In genomic region chr2:71190959-71191943, GRCh38 we compare ENCODE assay signal across 11 cellular contexts. TPM values are rescaled to one million over a fixed set of nuclear protein-coding genes. Genes with fewer than 3 reads are reported as not detected.
A peak's percentile ranks its signal among the peaks of the same experiment; 100 is the strongest.
DNase-seq lines count a peak whose midpoint lies in the region; ATAC-seq and TF ChIP-seq lines count a peak whose summit lies in the region.
"Had no signal": no experiment of that assay in that cellular context is flagged by ENCODE, and none has a peak within 500 bp of the region (broad histone marks: within the 10 kb centered on the region; RNA-seq: fewer than 3 reads in every experiment).

No MANE protein-coding gene starts in this region.

- H3K36me3 Mint-ChIP-seq in Caco-2 (ENCODE audit: insufficient read depth, unreplicated experiment) (no peaks in the 10 kb centered on the region), T-helper 17 cell (ENCODE audit: low read depth) (no peaks in the 10 kb centered on the region)
- H3K36me3 Mint-ChIP-seq: stimulated activated effector memory CD8-positive, alpha-beta T cell treated with anti-CD3 and anti-CD28 coated beads, Interleukin-12 subunit alpha, Interleukin-12 subunit beta, amount 100 ng/mL, for 72 hours had no signal

- H3K27me3 ChIP-seq in Caco-2 (replicated peaks; ENCODE audit: control insufficient read depth, insufficient read depth, low read length) (no peaks in the 10 kb centered on the region), liver (ENCODE audit: control insufficient read depth in 4 of 4, insufficient read depth in 4 of 4, low read length in 3 of 4) (no peaks in the 10 kb centered on the region), upper lobe of left lung (no peaks in the 10 kb centered on the region)

- H3K27ac Mint-ChIP-seq in Caco-2 (ENCODE audit: unreplicated experiment) (no peak overlapping the region), T-helper 17 cell (no peak overlapping the region)
- H3K27ac Mint-ChIP-seq: memory B cell; stimulated activated effector memory CD8-positive, alpha-beta T cell treated with anti-CD3 and anti-CD28 coated beads, Interleukin-12 subunit alpha, Interleukin-12 subunit beta, amount 100 ng/mL, for 72 hours had no signal

- BruUV-seq in Caco-2 (replicated peaks; lab: Mats Ljungman, UMichigan), result no TSS peak

- H3K9ac ChIP-seq in liver (ENCODE audit: low read depth in 1 of 2, low read length in 2 of 2), result no peak overlapping the region

- intact Hi-C loops in Caco-2 (cut with micrococcal nuclease; ENCODE audit: unreplicated experiment), result loop anchor here (1.0 kb wide), 2 partner anchors 34 to 91 kb away; no protein-coding TSS in a partner anchor

- H3K27me3 Mint-ChIP-seq in Caco-2 (ENCODE audit: insufficient read depth, unreplicated experiment) (no peaks in the 10 kb centered on the region), T-helper 17 cell (no peaks in the 10 kb centered on the region)
- H3K27me3 Mint-ChIP-seq: memory B cell had no signal

- CTCF ChIA-PET in Caco-2 (lab: Charles Lee), result interaction anchor here (0.7 to 1.2 kb wide), 3 partner anchors 34 to 91 kb away, joined by 3 to 7 read pairs (median 4); partner anchors contain the start of gene PAIP2B

- TF ChIP-seq POLR2A in upper lobe of left lung (IDR thresholded peaks at IDR 0.05), result no peak

- no peak for TF ChIP-seq EP300 in upper lobe of left lung (IDR thresholded peaks at IDR 0.05)

- no peak overlapping the region for H3K27ac ChIP-seq in liver (ENCODE audit: low read depth in 1 of 2, low read length in 2 of 2)
- no peak overlapping the region for H3K27ac ChIP-seq in upper lobe of left lung

- WGBS in liver, result 83% methylated on average over 6 of the region's 6 CpGs
- WGBS in upper lobe of left lung, 2 donors, result 81 to 83% methylated on average over 6 of the region's 6 CpGs

- H3K9me3 Mint-ChIP-seq in Caco-2 (ENCODE audit: unreplicated experiment), result peaks cover 18% of the 10 kb centered on the region

- ATAC-seq in T-helper 17 cell, result no peak
- no peak for ATAC-seq in HG02840 (IDR thresholded peaks at IDR 0.05; ENCODE audit: low FRiP score, unreplicated experiment)
- no peak for ATAC-seq in upper lobe of left lung (ENCODE audit: low FRiP score in 2 of 2)
- ATAC-seq: stimulated activated effector memory CD8-positive, alpha-beta T cell treated with anti-CD3 and anti-CD28 coated beads, Interleukin-12 subunit alpha, Interleukin-12 subunit beta, amount 100 ng/mL, for 72 hours had no signal

- TF ChIP-seq CTCF in Caco-2 (IDR thresholded peaks at IDR 0.05; ENCODE audit: insufficient read depth in 1 of 2, low read depth in 1 of 2, low read length in 1 of 2, severe bottlenecking in 1 of 2, unreplicated experiment in 1 of 2) (peak; percentile 25 to 44), astrocyte of the spinal cord (IDR thresholded peaks at IDR 0.05; ENCODE audit: low read depth, low read length) (peak; percentile 33), liver (IDR thresholded peaks at IDR 0.05; ENCODE audit: low read depth, low read length, missing input control) (peak; percentile 44), upper lobe of left lung (IDR thresholded peaks at IDR 0.05) (no peak)

- H3K9me3 ChIP-seq in Caco-2, result no peaks in the 10 kb centered on the region
- no peaks in the 10 kb centered on the region for H3K9me3 ChIP-seq in liver (ENCODE audit: control insufficient read depth in 4 of 4, low read length in 3 of 4)
- H3K9me3 ChIP-seq in T-helper 17 cell (ENCODE audit: control insufficient read depth, low read length, poor library complexity, severe bottlenecking), result no peaks in the 10 kb centered on the region
- no peaks in the 10 kb centered on the region for H3K9me3 ChIP-seq in upper lobe of left lung

- POLR2A ChIA-PET in Caco-2 (lab: Charles Lee), result no interaction called here

- H3K4me3 ChIP-seq in Caco-2 (ENCODE audit: low read depth, low read length), result no peak overlapping the region
- no peak overlapping the region for H3K4me3 ChIP-seq in astrocyte of the spinal cord (ENCODE audit: low read depth, low read length)
- no peak overlapping the region for H3K4me3 ChIP-seq in liver (ENCODE audit: low read depth in 1 of 3, low read length in 3 of 3)
- no peak overlapping the region for H3K4me3 ChIP-seq in upper lobe of left lung

- H3K4me3 Mint-ChIP-seq in Caco-2 (ENCODE audit: unreplicated experiment) (no peak overlapping the region), T-helper 17 cell (no peak overlapping the region)
- H3K4me3 Mint-ChIP-seq: memory B cell; stimulated activated effector memory CD8-positive, alpha-beta T cell treated with anti-CD3 and anti-CD28 coated beads, Interleukin-12 subunit alpha, Interleukin-12 subunit beta, amount 100 ng/mL, for 72 hours had no signal

- H3K4me1 Mint-ChIP-seq in Caco-2 (ENCODE audit: low read depth, unreplicated experiment) (no peaks in the 10 kb centered on the region), T-helper 17 cell (no peaks in the 10 kb centered on the region)
- H3K4me1 Mint-ChIP-seq: memory B cell; stimulated activated effector memory CD8-positive, alpha-beta T cell treated with anti-CD3 and anti-CD28 coated beads, Interleukin-12 subunit alpha, Interleukin-12 subunit beta, amount 100 ng/mL, for 72 hours had no signal

- DNase-seq in Caco-2, result peak in 1 of 2 experiments; percentile 37
- peak; percentile 16 for DNase-seq in KBM-7
- peak; percentile 1 for DNase-seq in astrocyte of the spinal cord (ENCODE audit: low read depth, low spot score)
- DNase-seq in NK-92 (lab: John Stamatoyannopoulos, UW; ENCODE audit: unreplicated experiment), result no peak
- no peak for DNase-seq in T-helper 17 cell
- DNase-seq in upper lobe of left lung, result no peak
- DNase-seq: activated gamma-delta T cell had no signal

- peak; percentile 78 to 79 for TF ChIP-seq RAD21 in liver (IDR thresholded peaks at IDR 0.05)

- in situ Hi-C loops in KBM-7 (cut with MboI; ENCODE audit: low pct_unique_long_range_greater_than_20kb, low sequenced_read_pairs) (no loop called here), astrocyte of the spinal cord (cut with HindIII; ENCODE audit: low sequenced_read_pairs) (no loop called here)

- no peaks in the 10 kb centered on the region for H3K4me1 ChIP-seq in Caco-2
- H3K4me1 ChIP-seq in liver (ENCODE audit: control insufficient read depth in 4 of 4, insufficient read depth in 4 of 4, low read length in 3 of 4), result no peaks in the 10 kb centered on the region
- H3K4me1 ChIP-seq in upper lobe of left lung, result no peaks in the 10 kb centered on the region

- H3K36me3 ChIP-seq in Caco-2 (ENCODE audit: control insufficient read depth, insufficient read depth, low read length), result no peaks in the 10 kb centered on the region
- H3K36me3 ChIP-seq in liver (ENCODE audit: control insufficient read depth in 4 of 4, insufficient read depth in 3 of 4, low read depth in 1 of 4, low read length in 3 of 4), result peaks cover 0 to 12% (median 6%) of the 10 kb centered on the region in 4 donors
- no peaks in the 10 kb centered on the region for H3K36me3 ChIP-seq in upper lobe of left lung

TF ChIP-seq in liver, 16 proteins besides CTCF, POLR2A, EP300 and RAD21:
- TF ChIP-seq FOXA1 (IDR thresholded peaks at IDR 0.05) (no peak), GABPA (IDR thresholded peaks at IDR 0.05 in 1 of 2, conservative IDR thresholded peaks at IDR 0.05 in 1 of 2) (no peak), YY1 (IDR thresholded peaks at IDR 0.05) (no peak), HNF4G (IDR thresholded peaks at IDR 0.05) (no peak)
- TF ChIP-seq, protein P1, sequence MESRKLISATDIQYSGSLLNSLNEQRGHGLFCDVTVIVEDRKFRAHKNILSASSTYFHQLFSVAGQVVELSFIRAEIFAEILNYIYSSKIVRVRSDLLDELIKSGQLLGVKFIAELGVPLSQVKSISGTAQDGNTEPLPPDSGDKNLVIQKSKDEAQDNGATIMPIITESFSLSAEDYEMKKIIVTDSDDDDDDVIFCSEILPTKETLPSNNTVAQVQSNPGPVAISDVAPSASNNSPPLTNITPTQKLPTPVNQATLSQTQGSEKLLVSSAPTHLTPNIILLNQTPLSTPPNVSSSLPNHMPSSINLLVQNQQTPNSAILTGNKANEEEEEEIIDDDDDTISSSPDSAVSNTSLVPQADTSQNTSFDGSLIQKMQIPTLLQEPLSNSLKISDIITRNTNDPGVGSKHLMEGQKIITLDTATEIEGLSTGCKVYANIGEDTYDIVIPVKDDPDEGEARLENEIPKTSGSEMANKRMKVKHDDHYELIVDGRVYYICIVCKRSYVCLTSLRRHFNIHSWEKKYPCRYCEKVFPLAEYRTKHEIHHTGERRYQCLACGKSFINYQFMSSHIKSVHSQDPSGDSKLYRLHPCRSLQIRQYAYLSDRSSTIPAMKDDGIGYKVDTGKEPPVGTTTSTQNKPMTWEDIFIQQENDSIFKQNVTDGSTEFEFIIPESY (IDR thresholded peaks at IDR 0.05), result no peak

RNA-seq across cellular contexts. Expression of gene PAIP2B, which starts 35.7 kb away (rescaled TPM):
- 9.1 and 9.9 TPM in 2 replicates for total RNA-seq in Caco-2 (2022)
- 10 to 100 TPM; 10.9 to 28.6 TPM for total RNA-seq in liver
- 10 to 100 TPM in 1 of 2 donors, 1 to 10 TPM in 1; 4.8 to 10.2 TPM for polyA plus RNA-seq in liver
- total RNA-seq in T-helper 17 cell, result 1 to 10 TPM; 2.4 to 2.9 TPM
- 1 to 10 TPM; 2.8 to 9.5 (median 6.5) TPM for total RNA-seq in upper lobe of left lung

Comparison
In these comparisons a context has a peak if more than half of its experiments do, and no peak if none do; other contexts are left out.
1. DNase-seq: peak in KBM-7 (single experiment) and astrocyte of the spinal cord (single experiment); none in NK-92 (single experiment), T-helper 17 cell (0 of 3) and upper lobe of left lung (0 of 2).
2. CTCF ChIP-seq: peak in Caco-2 (2 of 2), astrocyte of the spinal cord (single experiment) and liver (single experiment); none in upper lobe of left lung (0 of 6).